9 cellular contexts compared by ENCODE assay signal in the genomic region with DNA sequence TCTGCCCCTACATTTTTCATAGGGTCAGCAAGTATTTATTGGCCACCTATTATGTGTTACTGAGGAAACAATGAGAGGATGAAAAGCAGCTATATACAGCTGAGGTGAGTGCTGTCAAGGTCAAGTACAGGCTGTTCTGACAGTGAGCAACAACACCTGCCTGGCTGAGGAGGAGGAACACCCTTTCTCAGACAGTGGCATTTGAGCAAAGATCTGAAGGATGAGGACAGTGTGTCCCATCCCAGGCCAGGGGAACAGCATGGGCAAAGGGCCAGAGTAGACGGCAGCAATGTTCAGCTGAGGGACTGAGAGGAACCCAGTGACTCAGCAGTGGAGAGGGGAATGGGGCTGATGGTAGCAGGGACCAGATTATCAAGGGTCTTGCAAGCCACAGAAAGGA.
"Had no signal": no experiment of that assay in that cellular context is flagged by ENCODE, and none has a peak within 500 bp of the region (broad histone marks: within the 10 kb centered on the region; RNA-seq: fewer than 3 reads in every experiment).

No MANE protein-coding gene starts in this region.

- H3K9me3 ChIP-seq: HAP-1 had no signal

- DNase-seq: GM23248, GOT3, H7, H9, HCEC 1CT, HFFc6 had no signal

- H3K27ac ChIP-seq: GM23248 had no signal

- H3K4me3 Mint-ChIP-seq: GM23338, H9, HFFc6 had no signal

- H3K27ac Mint-ChIP-seq: GM23338, H9, HFFc6 had no signal

- ATAC-seq: GM23338, HCT116 had no signal

- H3K9ac ChIP-seq: GM23248 had no signal

- H3K4me3 ChIP-seq: GM23248, GM23338, HAP-1 had no signal

- H3K4me2 ChIP-seq: GM23338 had no signal

- H3K4me1 ChIP-seq: HAP-1 had no signal

- H3K4me1 Mint-ChIP-seq: GM23338, H9 had no signal

- H2AFZ ChIP-seq: GM23248, GM23338 had no signal

- H3K36me3 ChIP-seq: HAP-1 had no signal

- H3K9me3 Mint-ChIP-seq: GM23338 had no signal
